In the genomic region with DNA sequence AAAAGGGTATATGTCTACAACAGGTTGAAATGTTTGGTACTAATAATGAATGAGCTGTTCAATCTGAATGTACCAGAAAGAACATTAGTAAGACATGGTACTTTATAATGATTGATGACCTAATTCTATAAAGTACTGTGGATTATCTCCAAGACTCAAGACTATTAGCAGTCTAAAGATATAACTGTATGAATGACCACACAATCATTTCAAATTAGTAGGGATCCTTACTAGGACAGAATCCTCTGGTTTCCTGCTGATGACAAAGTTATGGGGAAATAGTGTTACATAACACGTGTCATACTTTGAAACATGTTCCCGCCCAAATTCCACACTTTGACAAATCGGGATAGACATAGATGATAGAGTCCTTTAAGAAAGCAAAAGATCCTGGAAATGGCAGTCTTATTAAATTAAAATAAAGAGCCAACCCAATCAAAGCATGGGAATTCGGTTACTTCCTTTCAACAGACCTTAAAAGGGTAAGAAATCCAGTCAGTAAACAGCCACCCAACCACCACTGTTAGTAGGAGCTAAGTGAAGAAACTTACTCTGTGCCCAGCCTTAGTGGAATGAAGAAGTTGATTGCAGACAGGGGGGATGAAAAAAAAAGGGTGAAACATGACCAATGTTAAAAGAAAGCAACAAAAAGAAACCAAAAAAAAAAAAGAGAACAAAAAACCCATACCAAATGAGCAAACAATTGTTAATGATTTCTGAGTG, we compare ENCODE assay signal across 10 cellular contexts. TPM values are rescaled to one million over a fixed set of nuclear protein-coding genes. Genes with fewer than 3 reads are reported as not detected.
A peak's percentile ranks its signal among the peaks of the same experiment; 100 is the strongest.
DNase-seq lines count a peak whose midpoint lies in the region; ATAC-seq and TF ChIP-seq lines count a peak whose summit lies in the region.
"Had no signal": no experiment of that assay in that cellular context is flagged by ENCODE, and none has a peak within 500 bp of the region (broad histone marks: within the 10 kb centered on the region; RNA-seq: fewer than 3 reads in every experiment).

No MANE protein-coding gene starts in this region.

- peaks cover 66% of the 10 kb centered on the region for H3K36me3 ChIP-seq in DOHH2 (ENCODE audit: control insufficient read depth, low read length)

- no peaks in the 10 kb centered on the region for H3K9me2 ChIP-seq in DOHH2 (replicated peaks; ENCODE audit: control insufficient read depth, low read length)

- H3K27ac Mint-ChIP-seq in nephron progenitor cell = peak overlapping the region; percentile 80

- H3K4me1 ChIP-seq in DOHH2 (ENCODE audit: control insufficient read depth, low read length) = peaks cover 27% of the 10 kb centered on the region

- TF ChIP-seq POLR2A in NB4 (IDR thresholded peaks at IDR 0.05; ENCODE audit: extremely low read depth, insufficient read length) = no peak

- H3K4me1 Mint-ChIP-seq in nephron progenitor cell = peaks cover 35% of the 10 kb centered on the region

- peaks cover 6% of the 10 kb centered on the region; the same call in 1 of the 2 replicates for H3K9me3 ChIP-seq in DOHH2 (ENCODE audit: control insufficient read depth, insufficient read depth, low read length)
- H3K9me3 ChIP-seq: heart right ventricle had no signal

- DNase-seq in NB4 (ENCODE audit: low read depth) (peak; percentile 84), astrocyte of the hippocampus (ENCODE audit: low read depth, low spot score) (peak; percentile 9), nephron progenitor cell (no peak), UCSD-AML1 (lab: John Stamatoyannopoulos, UW; ENCODE audit: unreplicated experiment) (no peak), occipital lobe (lab: John Stamatoyannopoulos, UW) (no peak)
- DNase-seq: activated CD4-positive, alpha-beta T cell treated with anti-CD3 and anti-CD28 coated beads, Interleukin-2, amount 50 U/mL, for 4 hours; heart right ventricle had no signal

- peak overlapping the region; percentile 4; the same call in 1 of the 2 replicates for H3K4me3 ChIP-seq in DOHH2 (ENCODE audit: low read length)
- peak overlapping the region; percentile 95 for H3K4me3 ChIP-seq in NB4 (ENCODE audit: low read depth, low read length)

- peak overlapping the region; percentile 58 for H3K4me3 Mint-ChIP-seq in nephron progenitor cell

- no peak overlapping the region for H3K27ac ChIP-seq in DOHH2 (ENCODE audit: low read depth, low read length)

- peaks cover 31% of the 10 kb centered on the region for H3K36me3 Mint-ChIP-seq in nephron progenitor cell (ENCODE audit: low read depth)

- peak overlapping the region; percentile 52 for H3K4me2 ChIP-seq in DOHH2 (ENCODE audit: low read length)

- H3K27me3 ChIP-seq in DOHH2 (ENCODE audit: control insufficient read depth, low read length) = no peaks in the 10 kb centered on the region
- H3K27me3 ChIP-seq: heart right ventricle had no signal

- H3F3A ChIP-seq in DOHH2 (ENCODE audit: control insufficient read depth, insufficient read depth) = peaks cover 28% of the 10 kb centered on the region

- no peak for TF ChIP-seq CTCF in DOHH2 (IDR thresholded peaks at IDR 0.05; ENCODE audit: low read depth, low read length, poor library complexity, severe bottlenecking)
- TF ChIP-seq CTCF in NB4 (IDR thresholded peaks at IDR 0.05; ENCODE audit: low read depth, low read length) = no peak
- TF ChIP-seq CTCF in nephron progenitor cell (IDR thresholded peaks at IDR 0.05) = no peak

- no peaks in the 10 kb centered on the region for H3K27me3 Mint-ChIP-seq in nephron progenitor cell (ENCODE audit: low read depth, poor library complexity)

- H4K20me1 ChIP-seq in DOHH2 (ENCODE audit: control insufficient read depth, insufficient read depth, low read depth, low read length) = peaks cover 9% of the 10 kb centered on the region; the same call in 1 of the 2 replicates

- peaks cover 59% of the 10 kb centered on the region for H3K79me2 ChIP-seq in DOHH2 (ENCODE audit: control insufficient read depth, low read length)

- no peak for ATAC-seq in GM21390 (IDR thresholded peaks at IDR 0.05; ENCODE audit: unreplicated experiment)
- no peak for ATAC-seq in GM19328 (IDR thresholded peaks at IDR 0.05; ENCODE audit: unreplicated experiment)
- ATAC-seq: heart right ventricle had no signal

- peaks cover 11% of the 10 kb centered on the region for H3K9me3 Mint-ChIP-seq in nephron progenitor cell

RNA-seq across cellular contexts. Expression of gene VPS29, which starts 2.8 kb away (rescaled TPM):
- 108 TPM for total RNA-seq in occipital lobe

RNA-seq across cellular contexts. Expression of gene RAD9B, which starts 3.0 kb away (rescaled TPM):
- 0.94 TPM for total RNA-seq in occipital lobe

RNA-seq across cellular contexts. Expression of gene FAM216A, which starts 30.5 kb away (rescaled TPM):
- 39.5 TPM for total RNA-seq in occipital lobe

RNA-seq across cellular contexts. Expression of gene GPN3, which starts 31.1 kb away (rescaled TPM):
- 17.5 TPM for total RNA-seq in occipital lobe

RNA-seq across cellular contexts. Expression of gene ARPC3, which starts 49.0 kb away (rescaled TPM):
- 140 TPM for total RNA-seq in occipital lobe

Comparison
In these comparisons a context has a peak if more than half of its experiments do, and no peak if none do; other contexts are left out.
1. DNase-seq: peak in NB4 (single experiment) and astrocyte of the hippocampus (single experiment); none in nephron progenitor cell (single experiment), UCSD-AML1 (single experiment) and occipital lobe (single experiment).